Comparison of ENCODE assay signal across 9 cellular contexts in genomic region chr6:134640975-134641429, GRCh38.
DNase-seq lines count a peak whose midpoint lies in the region; ATAC-seq, FAIRE-seq and TF ChIP-seq lines count a peak whose summit lies in the region.
"Had no signal": no experiment of that assay in that cellular context is flagged by ENCODE, and none has a peak within 500 bp of the region (broad histone marks: within the 10 kb centered on the region; RNA-seq: fewer than 3 reads in every experiment).

No MANE protein-coding gene starts in this region.

- H3K4me1 Mint-ChIP-seq in mesothelial cell of epicardium: peaks cover 31% of the 10 kb centered on the region

- CTCF ChIA-PET in H1 (lab: Charles Lee; ENCODE audit: partially characterized antibody): interaction anchor here (0.5 to 3.0 kb wide), 86 partner anchors 9 to 693 kb away, joined by 3 to 34 read pairs (median 4); partner anchors contain the start of gene SGK1

- no peaks in the 10 kb centered on the region for H3K23me2 ChIP-seq in H1 (ENCODE audit: low read depth, low read length)

- no peak for TF ChIP-seq POLR2A in H1 (IDR thresholded peaks at IDR 0.05; ENCODE audit: control extremely low read depth in 1 of 2, low read depth in 2 of 2, low read length in 2 of 2)

- WGBS in H1 (ENCODE audit: extremely low coverage in 1 of 2, insufficient coverage in 1 of 2, insufficient read length in 1 of 2, insufficient replicate concordance in 2 of 2, low coverage in 1 of 2, low lambda C conversion rate in 2 of 2, missing lambda C conversion rate in 1 of 2), 2 experiments: 70% methylated on average over 1 of the region's 1 CpG; no CpG with 5 or more reads in 1 of the 2 experiments

- H3K9me3 ChIP-seq in BE2C: no peaks in the 10 kb centered on the region
- H3K9me3 ChIP-seq in H1 (ENCODE audit: insufficient read depth in 2 of 2, low read depth in 1 of 2, low read length in 1 of 2): no peaks in the 10 kb centered on the region

- POLR2A ChIA-PET in H1 (lab: Charles Lee; ENCODE audit: partially characterized antibody): interaction anchor here (1.5 kb wide), 1 partner anchor 467 kb away, joined by 9 read pairs; no protein-coding TSS in a partner anchor

- TF ChIP-seq EP300 in H1 (IDR thresholded peaks at IDR 0.05; ENCODE audit: borderline replicate concordance in 1 of 2, low read depth in 2 of 2, low read length in 2 of 2): no peak

- H3K4me1 ChIP-seq in BE2C (peaks cover 6% of the 10 kb centered on the region; the same call in 1 of the 2 replicates), H1 (replicated peaks in 1 of 4; ENCODE audit: control insufficient read depth in 3 of 4, insufficient read depth in 4 of 4, low read length in 3 of 4) (peaks cover 0 to 6% (median 0%) of the 10 kb centered on the region in 4 experiments; a peak in 3 of 7 replicates)

- H3K27me3 ChIP-seq in BE2C (no peaks in the 10 kb centered on the region), H1 (replicated peaks in 1 of 4; ENCODE audit: control insufficient read depth in 3 of 4, extremely low read depth in 1 of 4, insufficient read depth in 3 of 4, low read length in 3 of 4) (no peaks in the 10 kb centered on the region)

- TF ChIP-seq RAD21 in H1 (IDR thresholded peaks at IDR 0.05 in 1 of 2, conservative IDR thresholded peaks at IDR 0.05 in 1 of 2; ENCODE audit: low read depth in 2 of 2, low read length in 2 of 2): peak; percentile 86 to 90

- peak; percentile 72 for DNase-seq in BE2C
- DNase-seq in NCI-H82 treated with DMSO at 0.1 percent for 48 hours (lab: John Stamatoyannopoulos, UW; ENCODE audit: unreplicated experiment): peak; percentile 54
- DNase-seq in activated CD8-positive, alpha-beta memory T cell treated with anti-CD3 and anti-CD28 coated beads for 24 hours: peak; percentile 86
- peak; percentile 9 to 74 for DNase-seq in H1 (ENCODE audit: low read depth in 1 of 2, low spot score in 2 of 2)
- peak in 1 of 2 experiments; percentile 64 for DNase-seq in mesothelial cell of epicardium (ENCODE audit: low spot score in 2 of 2, unreplicated experiment in 2 of 2)
- DNase-seq in stimulated activated CD8-positive, alpha-beta memory T cell treated with anti-CD3 and anti-CD28 coated beads, Interleukin-2, amount 100 ng/mL, for 1 hour (ENCODE audit: low read depth in 2 of 2): peak; percentile 46 to 63

- H3K27me3 Mint-ChIP-seq in mesothelial cell of epicardium (ENCODE audit: low read depth): no peaks in the 10 kb centered on the region
- H3K27me3 Mint-ChIP-seq: IgD-negative memory B cell had no signal

- no peak overlapping the region for H4K8ac ChIP-seq in H1 (ENCODE audit: extremely low read depth, insufficient read depth, low read length)

- H3K18ac ChIP-seq in H1 (ENCODE audit: extremely low read depth, low read length): no peak overlapping the region

- peak overlapping the region; percentile 31 for H3K27ac Mint-ChIP-seq in mesothelial cell of epicardium
- H3K27ac Mint-ChIP-seq: IgD-negative memory B cell had no signal

- TF ChIP-seq CTCF in BE2C (IDR thresholded peaks at IDR 0.05; ENCODE audit: low read depth, low read length): peak; percentile 95
- TF ChIP-seq CTCF in H1 (IDR thresholded peaks at IDR 0.05; ENCODE audit: control extremely low read depth in 1 of 3, insufficient read depth in 1 of 3, low read depth in 1 of 3, low read length in 3 of 3): peak in 2 of 3 experiments; percentile 73 to 91; a peak in 3 of 4 replicates
- peak; percentile 84 for TF ChIP-seq CTCF in mesothelial cell of epicardium (IDR thresholded peaks at IDR 0.05; ENCODE audit: unreplicated experiment)

- H3K4ac ChIP-seq in H1 (replicated peaks; ENCODE audit: insufficient read length, low read depth, low read length): no peak overlapping the region

- H2BK15ac ChIP-seq in H1 (ENCODE audit: low read length): no peak overlapping the region

- no peak overlapping the region for H3K4me3 Mint-ChIP-seq in mesothelial cell of epicardium
- H3K4me3 Mint-ChIP-seq: IgD-negative memory B cell had no signal

- no peaks in the 10 kb centered on the region for H3K36me3 ChIP-seq in BE2C
- no peaks in the 10 kb centered on the region for H3K36me3 ChIP-seq in H1 (ENCODE audit: control insufficient read depth in 2 of 4, insufficient read depth in 4 of 4, low read length in 3 of 4)

- no peaks in the 10 kb centered on the region for H4K20me1 ChIP-seq in H1 (replicated peaks in 1 of 2; ENCODE audit: control insufficient read depth in 1 of 2, insufficient read depth in 2 of 2, low read length in 2 of 2)

- no peak overlapping the region for H2BK120ac ChIP-seq in H1 (replicated peaks; ENCODE audit: low read depth, low read length)

- H4K91ac ChIP-seq in H1 (replicated peaks; ENCODE audit: insufficient read length, low read length): no peak overlapping the region

- no peak overlapping the region for H3K9ac ChIP-seq in H1 (replicated peaks in 1 of 4; ENCODE audit: extremely low read depth in 1 of 4, low read depth in 3 of 4, low read length in 3 of 4)

- H3K4me3 ChIP-seq in BE2C (ENCODE audit: low read depth, low read length) (no peak overlapping the region), H1 (ENCODE audit: extremely low read depth in 1 of 4, insufficient read depth in 2 of 4, low read depth in 3 of 4, low read length in 4 of 4) (no peak overlapping the region)

- no peaks in the 10 kb centered on the region for H3K79me2 ChIP-seq in H1 (ENCODE audit: control insufficient read depth in 1 of 2, insufficient read depth in 2 of 2, low read length in 2 of 2)

- H3K27ac ChIP-seq in H1 (ENCODE audit: low read depth, low read length): no peak overlapping the region

- no peak overlapping the region for H2BK20ac ChIP-seq in H1 (ENCODE audit: low read length)

- no peak overlapping the region for H2AK5ac ChIP-seq in H1 (ENCODE audit: low read depth, low read length)

- no peak overlapping the region for H2AFZ ChIP-seq in H1 (ENCODE audit: low read length)

- H3K9me3 Mint-ChIP-seq in mesothelial cell of epicardium: no peaks in the 10 kb centered on the region
- H3K9me3 Mint-ChIP-seq: IgD-negative memory B cell had no signal

- no peak overlapping the region for H2BK12ac ChIP-seq in H1 (ENCODE audit: low read depth, low read length)

- ATAC-seq in GM19043 (IDR thresholded peaks at IDR 0.05; ENCODE audit: low read depth, unreplicated experiment): peak; percentile 80
- peak; percentile 86 for ATAC-seq in HG03439 (IDR thresholded peaks at IDR 0.05; ENCODE audit: unreplicated experiment)

- H4K5ac ChIP-seq in H1 (ENCODE audit: insufficient read length, low read depth, low read length): no peak overlapping the region

- H3K56ac ChIP-seq in H1 (replicated peaks; ENCODE audit: insufficient read length, low read depth, low read length): no peak overlapping the region

- no peaks in the 10 kb centered on the region for H3K36me3 Mint-ChIP-seq in mesothelial cell of epicardium
- H3K36me3 Mint-ChIP-seq: IgD-negative memory B cell had no signal

- no peak overlapping the region for H3K23ac ChIP-seq in H1 (ENCODE audit: insufficient read length)

- no peak overlapping the region for H3K4me2 ChIP-seq in H1 (ENCODE audit: insufficient read depth in 1 of 2, low read depth in 2 of 2, low read length in 2 of 2)

- no peaks in the 10 kb centered on the region for H3K79me1 ChIP-seq in H1 (ENCODE audit: low read depth, low read length)

- no peak overlapping the region for H3K14ac ChIP-seq in H1 (ENCODE audit: insufficient read length)

- peak; percentile 87 for FAIRE-seq in H1 (lab: Jason Lieb, UNC)

- no peak overlapping the region for H2BK5ac ChIP-seq in H1 (ENCODE audit: low read depth, low read length)

TF ChIP-seq in H1, 55 proteins besides CTCF, POLR2A, EP300 and RAD21:
- TF ChIP-seq BRCA1 (IDR thresholded peaks at IDR 0.05; ENCODE audit: low read depth, low read length) (no peak), YY1 (IDR thresholded peaks at IDR 0.05; ENCODE audit: low read depth, low read length) (peak; percentile 13; the same call in 1 of the 2 replicates), JUND (IDR thresholded peaks at IDR 0.05; ENCODE audit: low read length) (peak; percentile 67)
